ENCODE assay signal across 33 cellular contexts in genomic region chr18:48093104-48093503, GRCh38.
"Had no signal": no experiment of that assay in that cellular context is flagged by ENCODE, and none has a peak within 500 bp of the region (broad histone marks: within the 10 kb centered on the region; RNA-seq: fewer than 3 reads in every experiment).

No MANE protein-coding gene starts in this region.

- H3K9me3 Mint-ChIP-seq: activated B cell treated with CpG ODN at 0.5 μM for 24 hours; activated CD4-positive, alpha-beta memory T cell treated with anti-CD3 and anti-CD28 coated beads for 36 hours; activated CD4-positive, alpha-beta T cell treated with anti-CD3 and anti-CD28 coated beads, Interleukin-2, amount 10 ng/mL, durations not matched to agents 24 days and 14 days; activated CD8-positive, alpha-beta T cell treated with anti-CD3 and anti-CD28 coated beads for 36 hours; activated naive CD4-positive, alpha-beta T cell treated with anti-CD3 and anti-CD28 coated beads for 36 hours; activated naive CD4-positive, alpha-beta T cell treated with anti-CD3 and anti-CD28 coated beads, Interleukin-2, amount 50 U/mL, for 72 hours; activated naive CD8-positive, alpha-beta T cell treated with anti-CD3 and anti-CD28 coated beads for 36 hours; activated T-cell treated with anti-CD3 and anti-CD28 coated beads, Interleukin-2, amount 50 U/mL, for 4 hours; activated T-cell treated with anti-CD3 and anti-CD28 coated beads, Interleukin-2, amount 50 U/mL, for 72 hours; activated T-helper 1 cell treated with anti-CD3 and anti-CD28 coated beads, Interleukin-12 subunit alpha, Interleukin-12 subunit beta, Interleukin-2, Interleukin-4 antibody, amounts not matched to agents 30 ng/mL and 10 ng/mL and 1 ng/mL, durations not matched to agents 14 hours and 24 hours and 36 hours; activated T-helper 17 cell treated with anti-CD3 and anti-CD28 coated beads, Interleukin-2, amount 50 U/mL, for 72 hours; T-helper 2 cell treated with Interferon-gamma antibody and Interleukin-4, amounts not matched to agents 5 μg/mL and 100 μg/mL, for 36 hours had no signal

- H3K4me3 Mint-ChIP-seq: activated B cell treated with CpG ODN at 0.5 μM for 24 hours; activated CD4-positive, alpha-beta memory T cell treated with anti-CD3 and anti-CD28 coated beads for 36 hours; activated CD4-positive, alpha-beta T cell treated with anti-CD3 and anti-CD28 coated beads, Interleukin-2, amount 10 ng/mL, durations not matched to agents 24 days and 14 days; activated CD8-positive, alpha-beta T cell treated with anti-CD3 and anti-CD28 coated beads for 36 hours; activated naive CD4-positive, alpha-beta T cell treated with anti-CD3 and anti-CD28 coated beads for 36 hours; activated naive CD8-positive, alpha-beta T cell treated with anti-CD3 and anti-CD28 coated beads for 36 hours; activated T-cell treated with anti-CD3 and anti-CD28 coated beads, Interleukin-2, amount 50 U/mL, for 4 hours; activated T-cell treated with anti-CD3 and anti-CD28 coated beads, Interleukin-2, amount 50 U/mL, for 72 hours; activated T-helper 1 cell treated with anti-CD3 and anti-CD28 coated beads, Interleukin-12 subunit alpha, Interleukin-12 subunit beta, Interleukin-2, Interleukin-4 antibody, amounts not matched to agents 30 ng/mL and 10 ng/mL and 1 ng/mL, durations not matched to agents 14 hours and 24 hours and 36 hours; activated T-helper 17 cell treated with anti-CD3 and anti-CD28 coated beads, Interleukin-2, amount 50 U/mL, for 72 hours; T-helper 2 cell treated with Interferon-gamma antibody and Interleukin-4, amounts not matched to agents 5 μg/mL and 100 μg/mL, for 36 hours had no signal

- H3K27ac Mint-ChIP-seq: activated B cell treated with CpG ODN at 0.5 μM for 24 hours; activated CD4-positive, alpha-beta memory T cell treated with anti-CD3 and anti-CD28 coated beads for 36 hours; activated CD4-positive, alpha-beta T cell treated with anti-CD3 and anti-CD28 coated beads, Interleukin-2, amount 10 ng/mL, durations not matched to agents 24 days and 14 days; activated CD8-positive, alpha-beta T cell treated with anti-CD3 and anti-CD28 coated beads for 36 hours; activated naive CD4-positive, alpha-beta T cell treated with anti-CD3 and anti-CD28 coated beads for 36 hours; activated naive CD4-positive, alpha-beta T cell treated with anti-CD3 and anti-CD28 coated beads, Interleukin-2, amount 50 U/mL, for 72 hours; activated naive CD8-positive, alpha-beta T cell treated with anti-CD3 and anti-CD28 coated beads for 36 hours; activated T-cell treated with anti-CD3 and anti-CD28 coated beads, Interleukin-2, amount 50 U/mL, for 72 hours; activated T-helper 1 cell treated with anti-CD3 and anti-CD28 coated beads, Interleukin-12 subunit alpha, Interleukin-12 subunit beta, Interleukin-2, Interleukin-4 antibody, amounts not matched to agents 30 ng/mL and 10 ng/mL and 1 ng/mL, durations not matched to agents 14 hours and 24 hours and 36 hours; activated T-helper 17 cell treated with anti-CD3 and anti-CD28 coated beads, Interleukin-2, amount 50 U/mL, for 72 hours; T-helper 2 cell treated with Interferon-gamma antibody and Interleukin-4, amounts not matched to agents 5 μg/mL and 100 μg/mL, for 36 hours had no signal

- H3K36me3 Mint-ChIP-seq: activated CD4-positive, alpha-beta memory T cell treated with anti-CD3 and anti-CD28 coated beads for 36 hours; activated naive CD4-positive, alpha-beta T cell treated with anti-CD3 and anti-CD28 coated beads, Interleukin-2, amount 50 U/mL, for 72 hours; activated naive CD8-positive, alpha-beta T cell treated with anti-CD3 and anti-CD28 coated beads for 36 hours had no signal

- H3K4me1 Mint-ChIP-seq: activated B cell treated with CpG ODN at 0.5 μM for 24 hours; activated CD4-positive, alpha-beta T cell treated with anti-CD3 and anti-CD28 coated beads, Interleukin-2, amount 10 ng/mL, durations not matched to agents 24 days and 14 days; activated naive CD8-positive, alpha-beta T cell treated with anti-CD3 and anti-CD28 coated beads for 36 hours; activated T-helper 17 cell treated with anti-CD3 and anti-CD28 coated beads, Interleukin-2, amount 50 U/mL, for 72 hours had no signal

- ATAC-seq: activated CD8-positive, alpha-beta T cell treated with anti-CD3 and anti-CD28 coated beads for 36 hours; activated naive CD4-positive, alpha-beta T cell treated with anti-CD3 and anti-CD28 coated beads, Interleukin-2, amount 50 U/mL, for 72 hours; activated T-cell treated with anti-CD3 and anti-CD28 coated beads, Interleukin-2, amount 50 U/mL, for 4 hours; activated T-cell treated with anti-CD3 and anti-CD28 coated beads, Interleukin-2, amount 50 U/mL, for 72 hours; activated T-helper 17 cell treated with anti-CD3 and anti-CD28 coated beads, Interleukin-2, amount 50 U/mL, for 72 hours; body of pancreas had no signal

- H3K4me3 ChIP-seq: adrenal gland, body of pancreas, breast epithelium had no signal

- H3K27ac ChIP-seq: adrenal gland, body of pancreas, brain microvascular endothelial cell, breast epithelium, VCaP had no signal

- H3K36me3 ChIP-seq: adrenal gland, brain microvascular endothelial cell, breast epithelium had no signal

- H3K9me3 ChIP-seq: adrenal gland, body of pancreas, breast epithelium had no signal

- H3K4me1 ChIP-seq: adrenal gland, body of pancreas, breast epithelium had no signal

- DNase-seq: activated B cell treated with CpG ODN at 0.5 μM for 24 hours; activated CD4-positive, alpha-beta memory T cell treated with anti-CD3 and anti-CD28 coated beads for 36 hours; activated CD4-positive, alpha-beta T cell treated with anti-CD3 and anti-CD28 coated beads for 4 hours; activated CD4-positive, alpha-beta T cell treated with anti-CD3 and anti-CD28 coated beads, Interleukin-2, amount 10 ng/mL, durations not matched to agents 24 days and 14 days; activated CD4-positive, alpha-beta T cell treated with anti-CD3 and anti-CD28 coated beads, Interleukin-2, amount 50 U/mL, for 1 hour; activated CD4-positive, alpha-beta T cell treated with anti-CD3 and anti-CD28 coated beads, Interleukin-2, amount 50 U/mL, for 4 hours; activated CD4-positive, CD25-positive, alpha-beta regulatory T cell treated with anti-CD3 and anti-CD28 coated beads, Interleukin-2, amount 50 U/mL, for 72 hours; activated CD8-positive, alpha-beta memory T cell treated with anti-CD3 and anti-CD28 coated beads, Interleukin-2, amount 50 U/mL, for 4 hours; activated CD8-positive, alpha-beta T cell treated with anti-CD3 and anti-CD28 coated beads for 36 hours; activated effector memory CD4-positive, alpha-beta T cell treated with anti-CD3 and anti-CD28 coated beads, Interleukin-2, amount 50 U/mL, for 16 hours; activated gamma-delta T cell treated with Interleukin-2 at 50 U/mL for 16 hours; activated naive CD4-positive, alpha-beta T cell; activated naive CD4-positive, alpha-beta T cell treated with anti-CD3 and anti-CD28 coated beads for 36 hours; activated naive CD4-positive, alpha-beta T cell treated with anti-CD3 and anti-CD28 coated beads, Interleukin-2, amount 50 U/mL, for 16 hours; activated naive CD8-positive, alpha-beta T cell treated with anti-CD3 and anti-CD28 coated beads for 36 hours; activated T-cell treated with anti-CD3 and anti-CD28 coated beads for 4 hours; activated T-cell treated with anti-CD3 and anti-CD28 coated beads, Interleukin-2, amount 50 U/mL, for 1 hour; activated T-cell treated with anti-CD3 and anti-CD28 coated beads, Interleukin-2, amount 50 U/mL, for 4 hours; activated T-cell treated with anti-CD3 and anti-CD28 coated beads, Interleukin-2, amount 50 U/mL, for 72 hours; adrenal gland; amniotic stem cell; aorta; body of pancreas; brain microvascular endothelial cell; central memory CD4-positive, alpha-beta T cell; T-helper 2 cell; T-helper 9 cell had no signal
